In the genomic region with DNA sequence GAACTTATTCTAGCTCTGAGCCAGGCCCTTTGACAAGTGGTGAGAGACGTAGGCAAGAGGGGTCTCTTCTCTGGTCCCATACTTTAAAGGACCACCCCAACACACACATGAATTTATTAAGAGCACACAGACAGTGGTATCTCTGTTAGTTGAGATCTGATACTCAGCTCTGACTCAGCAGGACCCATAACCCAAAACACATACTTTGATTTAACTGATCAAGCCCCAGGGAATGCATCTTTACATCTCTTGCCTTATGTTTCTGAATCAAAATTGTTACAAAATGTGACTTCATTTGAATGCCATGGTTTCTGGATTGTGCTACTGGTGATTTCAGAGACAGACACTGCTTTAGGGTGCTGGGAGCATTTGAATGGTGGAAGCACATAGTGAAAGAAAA, we compare ENCODE assay signal across 19 cellular contexts. TPM values are rescaled to one million over a fixed set of nuclear protein-coding genes. Genes with fewer than 3 reads are reported as not detected.
"Had no signal": no experiment of that assay in that cellular context is flagged by ENCODE, and none has a peak within 500 bp of the region (broad histone marks: within the 10 kb centered on the region; RNA-seq: fewer than 3 reads in every experiment).

No MANE protein-coding gene starts in this region.

- H3K36me3 ChIP-seq: cardiac muscle cell, suprapubic skin had no signal

- ATAC-seq: activated T-cell treated with anti-CD3 and anti-CD28 coated beads, Interleukin-2, amount 50 U/mL, for 4 hours; left lobe of liver; psoas muscle; sciatic nerve had no signal

- H3K27ac Mint-ChIP-seq: activated CD4-positive, alpha-beta memory T cell treated with anti-CD3 and anti-CD28 coated beads for 36 hours; activated naive CD8-positive, alpha-beta T cell treated with anti-CD3 and anti-CD28 coated beads, Interleukin-2, amount 10 ng/mL, durations not matched to agents 7 days and 5 days; nephron had no signal

- H3K4me3 Mint-ChIP-seq: activated CD4-positive, alpha-beta memory T cell treated with anti-CD3 and anti-CD28 coated beads for 36 hours; activated naive CD8-positive, alpha-beta T cell treated with anti-CD3 and anti-CD28 coated beads, Interleukin-2, amount 10 ng/mL, durations not matched to agents 7 days and 5 days; activated T-cell treated with anti-CD3 and anti-CD28 coated beads, Interleukin-2, amount 50 U/mL, for 4 hours; nephron had no signal

- H3K36me3 Mint-ChIP-seq: activated CD4-positive, alpha-beta memory T cell treated with anti-CD3 and anti-CD28 coated beads for 36 hours; activated naive CD8-positive, alpha-beta T cell treated with anti-CD3 and anti-CD28 coated beads, Interleukin-2, amount 10 ng/mL, durations not matched to agents 7 days and 5 days had no signal

- H3K4me1 ChIP-seq: psoas muscle had no signal

- H3K27me3 ChIP-seq: cardiac muscle cell, suprapubic skin had no signal

- H3K4me3 ChIP-seq: cardiac muscle cell, psoas muscle, suprapubic skin had no signal

- H3K4me1 Mint-ChIP-seq: activated naive CD8-positive, alpha-beta T cell treated with anti-CD3 and anti-CD28 coated beads, Interleukin-2, amount 10 ng/mL, durations not matched to agents 7 days and 5 days; nephron had no signal

- H3K9me3 Mint-ChIP-seq: activated CD4-positive, alpha-beta memory T cell treated with anti-CD3 and anti-CD28 coated beads for 36 hours; activated naive CD8-positive, alpha-beta T cell treated with anti-CD3 and anti-CD28 coated beads, Interleukin-2, amount 10 ng/mL, durations not matched to agents 7 days and 5 days; activated T-cell treated with anti-CD3 and anti-CD28 coated beads, Interleukin-2, amount 50 U/mL, for 4 hours had no signal

- H3K9me3 ChIP-seq: psoas muscle, suprapubic skin had no signal

- H3K27ac ChIP-seq: cardiac muscle cell, psoas muscle, suprapubic skin, VCaP had no signal

- DNase-seq: activated CD4-positive, alpha-beta memory T cell treated with anti-CD3 and anti-CD28 coated beads for 36 hours; activated gamma-delta T cell; activated naive CD8-positive, alpha-beta T cell treated with anti-CD3 and anti-CD28 coated beads, Interleukin-2, amount 10 ng/mL, durations not matched to agents 7 days and 5 days; activated T-cell treated with anti-CD3 and anti-CD28 coated beads, Interleukin-2, amount 50 U/mL, for 4 hours; aorta; cortex of kidney; effector CD8-positive, alpha-beta T cell; islet precursor cell; occipital lobe; psoas muscle; stimulated activated CD4-positive, alpha-beta T cell treated with anti-CD3 and anti-CD28 coated beads, Interleukin-2, amount 100 ng/mL, for 48 hours; stimulated activated naive CD4-positive, alpha-beta T cell treated with Interleukin-2 at 50 U/mL for 16 hours; T-helper 1 cell had no signal

RNA-seq across cellular contexts. Expression of gene MAMDC2, which starts 39.3 kb away (rescaled TPM):
- total RNA-seq: activated CD4-positive, alpha-beta memory T cell treated with anti-CD3 and anti-CD28 coated beads for 36 hours; activated T-cell treated with anti-CD3 and anti-CD28 coated beads, Interleukin-2, amount 50 U/mL, for 4 hours had no signal
